Comparison of ENCODE assay signal across 1 cellular context in the genomic region with DNA sequence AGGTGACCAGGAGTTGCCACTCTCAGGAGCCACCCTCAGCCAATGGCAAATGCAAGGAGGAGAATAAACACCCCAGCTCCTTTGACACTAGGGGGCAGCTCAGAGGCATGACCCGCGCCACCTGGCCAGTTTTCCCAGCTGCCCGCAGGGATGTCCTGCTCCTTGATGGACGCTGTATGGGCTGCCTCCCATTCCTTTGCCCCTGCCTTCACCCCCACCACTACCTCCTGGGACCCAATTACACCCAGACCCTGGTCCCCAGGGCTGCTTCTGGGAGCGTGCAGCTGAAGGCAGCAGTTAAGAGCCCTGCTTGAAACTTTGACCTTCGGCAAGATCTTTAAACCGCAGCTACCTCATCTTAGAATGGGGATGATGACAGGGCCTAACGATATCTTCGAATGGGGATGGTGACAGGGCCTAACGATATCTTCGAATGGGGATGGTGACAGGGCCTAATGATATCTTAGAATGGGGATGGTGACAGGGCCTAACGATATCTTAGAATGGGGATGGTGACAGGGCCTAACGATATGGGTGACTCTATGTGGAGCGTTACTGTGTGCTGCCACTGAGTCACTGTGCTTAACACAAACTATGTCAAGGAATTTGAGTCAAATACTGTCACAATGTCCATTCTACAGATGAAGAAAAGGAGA.
TF ChIP-seq lines count a peak whose summit lies in the region.

No MANE protein-coding gene starts in this region.

TF ChIP-seq in Ishikawa, 13 proteins besides CTCF, POLR2A, EP300 and RAD21:
- TF ChIP-seq, protein P1, sequence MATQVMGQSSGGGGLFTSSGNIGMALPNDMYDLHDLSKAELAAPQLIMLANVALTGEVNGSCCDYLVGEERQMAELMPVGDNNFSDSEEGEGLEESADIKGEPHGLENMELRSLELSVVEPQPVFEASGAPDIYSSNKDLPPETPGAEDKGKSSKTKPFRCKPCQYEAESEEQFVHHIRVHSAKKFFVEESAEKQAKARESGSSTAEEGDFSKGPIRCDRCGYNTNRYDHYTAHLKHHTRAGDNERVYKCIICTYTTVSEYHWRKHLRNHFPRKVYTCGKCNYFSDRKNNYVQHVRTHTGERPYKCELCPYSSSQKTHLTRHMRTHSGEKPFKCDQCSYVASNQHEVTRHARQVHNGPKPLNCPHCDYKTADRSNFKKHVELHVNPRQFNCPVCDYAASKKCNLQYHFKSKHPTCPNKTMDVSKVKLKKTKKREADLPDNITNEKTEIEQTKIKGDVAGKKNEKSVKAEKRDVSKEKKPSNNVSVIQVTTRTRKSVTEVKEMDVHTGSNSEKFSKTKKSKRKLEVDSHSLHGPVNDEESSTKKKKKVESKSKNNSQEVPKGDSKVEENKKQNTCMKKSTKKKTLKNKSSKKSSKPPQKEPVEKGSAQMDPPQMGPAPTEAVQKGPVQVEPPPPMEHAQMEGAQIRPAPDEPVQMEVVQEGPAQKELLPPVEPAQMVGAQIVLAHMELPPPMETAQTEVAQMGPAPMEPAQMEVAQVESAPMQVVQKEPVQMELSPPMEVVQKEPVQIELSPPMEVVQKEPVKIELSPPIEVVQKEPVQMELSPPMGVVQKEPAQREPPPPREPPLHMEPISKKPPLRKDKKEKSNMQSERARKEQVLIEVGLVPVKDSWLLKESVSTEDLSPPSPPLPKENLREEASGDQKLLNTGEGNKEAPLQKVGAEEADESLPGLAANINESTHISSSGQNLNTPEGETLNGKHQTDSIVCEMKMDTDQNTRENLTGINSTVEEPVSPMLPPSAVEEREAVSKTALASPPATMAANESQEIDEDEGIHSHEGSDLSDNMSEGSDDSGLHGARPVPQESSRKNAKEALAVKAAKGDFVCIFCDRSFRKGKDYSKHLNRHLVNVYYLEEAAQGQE (IDR thresholded peaks at IDR 0.05; ENCODE audit: low read depth), result no peak
- TF ChIP-seq TEAD4 (IDR thresholded peaks at IDR 0.05) (no peak), FOXM1 (IDR thresholded peaks at IDR 0.05; ENCODE audit: borderline replicate concordance, low read depth) (no peak)
